In the genomic region with DNA sequence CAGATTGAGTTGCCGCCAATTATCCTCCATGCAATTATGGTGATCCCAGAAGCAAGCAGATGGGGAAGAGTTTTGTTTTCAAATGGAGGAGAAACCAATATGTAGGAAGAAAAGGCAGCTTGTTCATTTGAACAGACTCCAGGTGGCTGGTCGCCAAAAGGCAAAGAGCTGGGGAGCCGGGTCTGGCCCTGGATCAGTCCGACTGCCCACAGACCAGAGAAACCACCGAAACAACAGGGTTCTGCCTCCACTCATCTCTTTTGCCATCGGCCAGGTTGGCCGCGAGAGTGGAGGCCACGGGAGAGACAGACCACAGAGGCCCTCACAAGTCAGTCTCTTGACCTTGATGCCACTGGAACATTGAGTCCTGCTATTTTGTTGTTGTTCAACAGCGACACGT, we compare ENCODE assay signal across 16 cellular contexts.
"Had no signal": no experiment of that assay in that cellular context is flagged by ENCODE, and none has a peak within 500 bp of the region (broad histone marks: within the 10 kb centered on the region; RNA-seq: fewer than 3 reads in every experiment).

No MANE protein-coding gene starts in this region.

- ATAC-seq: left cardiac atrium; lower lobe of right lung; natural killer cell treated with Interleukin-12 subunit alpha and Interleukin-12 subunit beta and Interleukin-15 and Interleukin-18, amount 100 ng/mL, for 72 hours; right cardiac atrium had no signal

- DNase-seq: dorsolateral prefrontal cortex; effector CD8-positive, alpha-beta T cell; foreskin melanocyte; head of caudate nucleus; kidney; left cardiac atrium; left ventricle myocardium inferior; lower lobe of right lung; nucleus accumbens; ovary; right cardiac atrium; small intestine; stimulated activated CD4-positive, alpha-beta T cell treated with anti-CD3 and anti-CD28 coated beads, Interleukin-12 subunit alpha, Interleukin-12 subunit beta, amount 100 ng/mL, for 4 hours; stimulated activated naive CD4-positive, alpha-beta T cell treated with Interleukin-2 at 50 U/mL for 16 hours; thyroid gland had no signal
